8 cellular contexts compared by ENCODE assay signal in genomic region chr16:29454835-29455234, GRCh38. TPM values are rescaled to one million over a fixed set of nuclear protein-coding genes. Genes with fewer than 3 reads are reported as not detected.
DNase-seq lines count a peak whose midpoint lies in the region; ATAC-seq, FAIRE-seq and TF ChIP-seq lines count a peak whose summit lies in the region.
"Not testable (repeated sequence)": the region's sequence is repeated elsewhere in the genome, so short reads cannot be mapped to it uniquely, and the experiment has no call there.

No MANE protein-coding gene starts in this region.

- H3K27ac Mint-ChIP-seq in central memory CD8-positive, alpha-beta T cell (ENCODE audit: low read depth); naive thymus-derived CD8-positive, alpha-beta T cell: not testable (repeated sequence)

- TF ChIP-seq RAD21 in A549 (conservative IDR thresholded peaks at IDR 0.05 in 1 of 2, IDR thresholded peaks at IDR 0.05 in 1 of 2), result not testable (repeated sequence)

- CTCF ChIA-PET in A549 (lab: Yijun Ruan, JAX); PC-3 (lab: Charles Lee): not testable (repeated sequence)

- H3K9me2 ChIP-seq in PC-3 (replicated peaks; ENCODE audit: low read length), result not testable (repeated sequence)

- TF ChIP-seq CTCF in A549 (IDR thresholded peaks at IDR 0.05); PC-3 (conservative IDR thresholded peaks at IDR 0.05; ENCODE audit: low read depth, low read length): not testable (repeated sequence)

- not testable (repeated sequence) for H3K4me3 Mint-ChIP-seq in central memory CD8-positive, alpha-beta T cell; naive thymus-derived CD8-positive, alpha-beta T cell

- ATAC-seq in A549 (peak; percentile 75 to 84), GM18870 (IDR thresholded peaks at IDR 0.05; ENCODE audit: unreplicated experiment) (peak; percentile 30), GM21390 (IDR thresholded peaks at IDR 0.05; ENCODE audit: unreplicated experiment) (peak; percentile 56), HG02763 (IDR thresholded peaks at IDR 0.05; ENCODE audit: unreplicated experiment) (peak; percentile 55), HG03139 (IDR thresholded peaks at IDR 0.05; ENCODE audit: unreplicated experiment) (peak; percentile 53), PC-3 (peak; percentile 72)
- peak; percentile 72 for ATAC-seq in central memory CD8-positive, alpha-beta T cell (replicated peaks; ENCODE audit: extremely low read depth, poor library complexity, severe bottlenecking)
- ATAC-seq in naive thymus-derived CD8-positive, alpha-beta T cell, result peak; percentile 69 to 74

- H2AFZ ChIP-seq in PC-3 (ENCODE audit: low read length), result not testable (repeated sequence)

- no CpG with 5 or more reads among the region's 28 CpGs for WGBS in A549 (ENCODE audit: missing lambda C conversion rate)

- not testable (repeated sequence) for H3K4me1 ChIP-seq in A549; PC-3 (ENCODE audit: insufficient read depth, low read length)

- not testable (repeated sequence) for TF ChIP-seq POLR2A in A549 (IDR thresholded peaks at IDR 0.05; ENCODE audit: low read length)

- not testable (repeated sequence) for H3K4me2 ChIP-seq in A549; PC-3 (ENCODE audit: low read length)

- not testable (repeated sequence) for FAIRE-seq in A549 (lab: Jason Lieb, UNC)

- not testable (repeated sequence) for H3K36me3 ChIP-seq in PC-3 (ENCODE audit: low read depth, low read length)

- DNase-seq in A549 (ENCODE audit: low read depth in 1 of 2, low spot score in 1 of 2); PC-3; central memory CD8-positive, alpha-beta T cell (ENCODE audit: low spot score in 2 of 2); naive thymus-derived CD8-positive, alpha-beta T cell: not testable (repeated sequence)

- not testable (repeated sequence) for H3K4me3 ChIP-seq in A549; PC-3 (ENCODE audit: low read length)

- H3K79me2 ChIP-seq in PC-3 (ENCODE audit: low read length), result not testable (repeated sequence)

- H3K9me3 Mint-ChIP-seq in central memory CD8-positive, alpha-beta T cell; naive thymus-derived CD8-positive, alpha-beta T cell: not testable (repeated sequence)

- H3K27me3 Mint-ChIP-seq in central memory CD8-positive, alpha-beta T cell; naive thymus-derived CD8-positive, alpha-beta T cell: not testable (repeated sequence)

- not testable (repeated sequence) for BruUV-seq in PC-3 (replicated peaks; lab: Mats Ljungman, UMichigan)

- TF ChIP-seq EP300 in A549 (IDR thresholded peaks at IDR 0.05), result not testable (repeated sequence)

- H3F3A ChIP-seq in PC-3 (ENCODE audit: low read length, unreplicated experiment), result not testable (repeated sequence)

- not testable (repeated sequence) for H3K4me1 Mint-ChIP-seq in central memory CD8-positive, alpha-beta T cell; naive thymus-derived CD8-positive, alpha-beta T cell

- not testable (repeated sequence) for H4K20me1 ChIP-seq in PC-3 (ENCODE audit: low read length)

- intact Hi-C loops in PC-3 (cut with micrococcal nuclease), result not testable (repeated sequence)

- not testable (repeated sequence) for H3K9ac ChIP-seq in PC-3 (ENCODE audit: low read length)

- not testable (repeated sequence) for H3K27me3 ChIP-seq in PC-3 (ENCODE audit: low read length)

- H3K9me3 ChIP-seq in A549; PC-3 (ENCODE audit: low read length): not testable (repeated sequence)

- not testable (repeated sequence) for H3K36me3 Mint-ChIP-seq in central memory CD8-positive, alpha-beta T cell (ENCODE audit: insufficient read depth); naive thymus-derived CD8-positive, alpha-beta T cell

- H3K27ac ChIP-seq in A549; PC-3 (ENCODE audit: low read length): not testable (repeated sequence)

- POLR2A ChIA-PET in A549 (lab: Yijun Ruan, JAX); PC-3 (lab: Charles Lee; ENCODE audit: unreplicated experiment); naive thymus-derived CD8-positive, alpha-beta T cell (lab: Charles Lee): not testable (repeated sequence)

RNA-seq across cellular contexts. Expression of gene SLX1B, which starts 0.5 kb away (rescaled TPM):
- 15.8 and 24.6 TPM in 2 replicates for polyA plus RNA-seq in A549 (2011; rRNA removed)
- 46.4 and 92.0 TPM in 2 replicates for polyA plus RNA-seq in A549 (2012; cell fraction: cytosol; rRNA removed)
- 122 and 239 TPM in 2 replicates for polyA plus RNA-seq in A549 (2012; cell fraction: nucleus; rRNA removed)
- 41.8 to 48.9 TPM (median 48.4 TPM) in 3 replicates for polyA plus RNA-seq in A549 (2017; fragmentation: RNase III; extraction: RNeasy Plus Mini Kit Qiagen cat#74134 plus additional on column Dnase treatment)
- polyA minus RNA-seq in A549 (2011; rRNA and poly(A)+ RNA removed), result 7.8 and 15.3 TPM in 2 replicates
- total RNA-seq in PC-3 (2014; rRNA removed), result 11.2 and 23.0 TPM in 2 replicates
- 10 to 100 TPM; 36.1 to 47.8 TPM for total RNA-seq in naive thymus-derived CD8-positive, alpha-beta T cell
- 1 to 10 TPM; 3.6 to 9.4 (median 7.8) TPM for polyA plus RNA-seq in naive thymus-derived CD8-positive, alpha-beta T cell

RNA-seq across cellular contexts. Expression of gene BOLA2, which starts 0.7 kb away (rescaled TPM):
- polyA plus RNA-seq in A549 (2011; rRNA removed) (19.3 and 25.3 TPM in 2 replicates), A549 (2017; fragmentation: RNase III; extraction: RNeasy Plus Mini Kit Qiagen cat#74134 plus additional on column Dnase treatment) (11.5 to 12.5 TPM (median 11.6 TPM) in 3 replicates)
- polyA plus RNA-seq in A549 (2012; cell fraction: cytosol; rRNA removed), result 96.6 and 125 TPM in 2 replicates
- polyA plus RNA-seq in A549 (2012; cell fraction: nucleus; rRNA removed), result 50.2 and 67.2 TPM in 2 replicates
- 4.1 and 7.9 TPM in 2 replicates for polyA minus RNA-seq in A549 (2011; rRNA and poly(A)+ RNA removed)
- 93.1 and 150 TPM in 2 replicates for total RNA-seq in PC-3 (2014; rRNA removed)
- total RNA-seq in naive thymus-derived CD8-positive, alpha-beta T cell, result 1 to 10 TPM; 7.5 to 9.5 TPM
- 10 to 100 TPM in 2 of 3 donors, 1 to 10 TPM in 1; 8.1 to 34.0 (median 33.3) TPM for polyA plus RNA-seq in naive thymus-derived CD8-positive, alpha-beta T cell

RNA-seq across cellular contexts. Expression of gene SULT1A4, which starts 4.9 kb away (rescaled TPM):
- 2.5 and 5.8 TPM in 2 replicates for polyA plus RNA-seq in A549 (2011; rRNA removed)
- polyA plus RNA-seq in A549 (2012; cell fraction: cytosol; rRNA removed), result 2.8 and 2.9 TPM in 2 replicates
- polyA plus RNA-seq in A549 (2012; cell fraction: nucleus; rRNA removed), result 3.7 and 13.2 TPM in 2 replicates
- polyA plus RNA-seq in A549 (2017; fragmentation: RNase III; extraction: RNeasy Plus Mini Kit Qiagen cat#74134 plus additional on column Dnase treatment), result 23.4 to 25.9 TPM (median 25.5 TPM) in 3 replicates
- 1.2 and 2.5 TPM in 2 replicates for polyA minus RNA-seq in A549 (2011; rRNA and poly(A)+ RNA removed)
- 0.40 and 8.3 TPM in 2 replicates for total RNA-seq in PC-3 (2014; rRNA removed)
- total RNA-seq in naive thymus-derived CD8-positive, alpha-beta T cell, result 1 to 10 TPM; 1.8 to 2.0 TPM
- under 1 TPM in 1 of 3 donors, not detected in 2; 0.82 TPM for polyA plus RNA-seq in naive thymus-derived CD8-positive, alpha-beta T cell

RNA-seq across cellular contexts. Expression of gene NPIPB11, which starts 48.3 kb away (rescaled TPM):
- polyA plus RNA-seq in A549 (2011; rRNA removed) (0.84 and 1.6 TPM in 2 replicates), A549 (2017; fragmentation: RNase III; extraction: RNeasy Plus Mini Kit Qiagen cat#74134 plus additional on column Dnase treatment) (1.1 TPM in 3 replicates)
- 1.3 and 1.5 TPM in 2 replicates for polyA plus RNA-seq in A549 (2012; cell fraction: cytosol; rRNA removed)
- polyA plus RNA-seq in A549 (2012; cell fraction: nucleus; rRNA removed), result 15.5 and 19.3 TPM in 2 replicates
- 0.58 and 0.73 TPM in 2 replicates for polyA minus RNA-seq in A549 (2011; rRNA and poly(A)+ RNA removed)
- 0.29 and 0.52 TPM in 2 replicates for total RNA-seq in PC-3 (2014; rRNA removed)
- 1 to 10 TPM; 3.0 to 3.1 TPM for total RNA-seq in naive thymus-derived CD8-positive, alpha-beta T cell
- under 1 TPM; 0.07 to 0.79 (median 0.77) TPM for polyA plus RNA-seq in naive thymus-derived CD8-positive, alpha-beta T cell

RNA-seq across cellular contexts. Expression of gene NPIPB12, which starts 51.4 kb away (rescaled TPM):
- polyA plus RNA-seq in A549 (2011; rRNA removed), result 21.1 and 26.7 TPM in 2 replicates
- polyA plus RNA-seq in A549 (2012; cell fraction: cytosol; rRNA removed), result 20.8 and 24.4 TPM in 2 replicates
- polyA plus RNA-seq in A549 (2012; cell fraction: nucleus; rRNA removed), result 169 and 179 TPM in 2 replicates
- polyA plus RNA-seq in A549 (2017; fragmentation: RNase III; extraction: RNeasy Plus Mini Kit Qiagen cat#74134 plus additional on column Dnase treatment), result 26.0 to 35.1 TPM (median 27.6 TPM) in 3 replicates
- polyA minus RNA-seq in A549 (2011; rRNA and poly(A)+ RNA removed), result 14.5 and 24.5 TPM in 2 replicates
- total RNA-seq in PC-3 (2014; rRNA removed), result 17.3 and 36.6 TPM in 2 replicates
- total RNA-seq in naive thymus-derived CD8-positive, alpha-beta T cell, result 100 to 1,000 TPM; 139 to 160 TPM
- 1 to 10 TPM; 1.9 to 5.0 (median 2.5) TPM for polyA plus RNA-seq in naive thymus-derived CD8-positive, alpha-beta T cell
